In genomic region chrX:13000311-13000811, GRCh38 we compare ENCODE assay signal across 8 cellular contexts.
DNase-seq lines count a peak whose midpoint lies in the region; ATAC-seq and TF ChIP-seq lines count a peak whose summit lies in the region.

No MANE protein-coding gene starts in this region.

- no peaks in the 10 kb centered on the region for H3K36me3 ChIP-seq in GM06990 (ENCODE audit: control insufficient read depth, insufficient read depth, low read length)

- TF ChIP-seq CTCF in GM06990 (IDR thresholded peaks at IDR 0.05; ENCODE audit: insufficient read depth, low read length, poor library complexity, severe bottlenecking), result no peak

- in situ Hi-C loops in ACHN (cut with HindIII; ENCODE audit: low pct_ligation_motif_present, low pct_unique_long_range_greater_than_20kb, low sequenced_read_pairs), result no loop called here

- DNase-seq in GM06990 (ENCODE audit: extremely low read depth, insufficient read length) (peak; percentile 77), MV-4-11 (lab: John Stamatoyannopoulos, UW) (peak; percentile 80), NCI-H1417 treated with DMSO at 0.1 percent for 48 hours (lab: John Stamatoyannopoulos, UW) (no peak), ACHN (no peak), HuH-7.5 (ENCODE audit: low spot score) (no peak)
- DNase-seq in central memory CD4-positive, alpha-beta T cell, result peak; percentile 57
- peak in 5 of 6 experiments; percentile 21 to 61 (median 57) for DNase-seq in stimulated activated naive CD4-positive, alpha-beta T cell (lab: John Stamatoyannopoulos, UW)

- H3K27me3 ChIP-seq in GM06990 (replicated peaks; ENCODE audit: control insufficient read depth, insufficient read depth, low read length), result no peaks in the 10 kb centered on the region

- ATAC-seq in GM21423 (IDR thresholded peaks at IDR 0.05; ENCODE audit: unreplicated experiment), result peak; percentile 37

- H3K4me3 ChIP-seq in GM06990 (replicated peaks; ENCODE audit: low read depth, low read length), result 0 out of 2 replicates have a peak overlapping the region, but pooled peaks have one; percentile 8

Comparison
In these comparisons a context has a peak if more than half of its experiments do, and no peak if none do; other contexts are left out.
1. DNase-seq: peak in GM06990 (single experiment), MV-4-11 (single experiment), central memory CD4-positive, alpha-beta T cell (single experiment) and stimulated activated naive CD4-positive, alpha-beta T cell (5 of 6); none in NCI-H1417 treated with DMSO at 0.1 percent for 48 hours (single experiment), ACHN (single experiment) and HuH-7.5 (single experiment).